Comparison of ENCODE assay signal across 34 cellular contexts in genomic region chr9:85192750-85193149, GRCh38.
"Had no signal": no experiment of that assay in that cellular context is flagged by ENCODE, and none has a peak within 500 bp of the region (broad histone marks: within the 10 kb centered on the region; RNA-seq: fewer than 3 reads in every experiment).

No MANE protein-coding gene starts in this region.

- H3K36me3 ChIP-seq: MG63 had no signal

- H3K4me3 ChIP-seq: MG63 had no signal

- H3K4me2 ChIP-seq: KMS-11 had no signal

- H3K27me3 ChIP-seq: MG63 had no signal

- H3K9ac ChIP-seq: KMS-11 had no signal

- H3K9me3 ChIP-seq: MG63 had no signal

- DNase-seq: Karpas-422, Kasumi-1, MG63, MM.1S, MV-4-11, NCI-H1048, NCI-H1092, NCI-H1092 treated with DMSO at 0.1 percent for 48 hours, NCI-H1105, NCI-H1105 treated with DMSO at 0.1 percent for 48 hours, NCI-H1417, NCI-H1417 treated with DMSO at 0.1 percent for 48 hours, NCI-H1436, NCI-H1436 treated with DMSO at 0.1 percent for 48 hours, NCI-H146, NCI-H1694, NCI-H1694 treated with DMSO at 0.1 percent for 48 hours, NCI-H187, NCI-H187 treated with DMSO at 0.1 percent for 48 hours, NCI-H1930, NCI-H2029, NCI-H2029 treated with DMSO at 0.1 percent for 48 hours, NCI-H2081, NCI-H2081 treated with DMSO at 0.1 percent for 48 hours, NCI-H2107, NCI-H2171, NCI-H2171 treated with DMSO at 0.1 percent for 48 hours, NCI-H2227 treated with DMSO at 0.1 percent for 48 hours, NCI-H226, NCI-H345, NCI-H446, NCI-H446 treated with DMSO at 0.1 percent for 48 hours, NCI-H510A had no signal

- H3K27ac ChIP-seq: KMS-11 had no signal
